ENCODE assay signal across 25 cellular contexts in the genomic region with DNA sequence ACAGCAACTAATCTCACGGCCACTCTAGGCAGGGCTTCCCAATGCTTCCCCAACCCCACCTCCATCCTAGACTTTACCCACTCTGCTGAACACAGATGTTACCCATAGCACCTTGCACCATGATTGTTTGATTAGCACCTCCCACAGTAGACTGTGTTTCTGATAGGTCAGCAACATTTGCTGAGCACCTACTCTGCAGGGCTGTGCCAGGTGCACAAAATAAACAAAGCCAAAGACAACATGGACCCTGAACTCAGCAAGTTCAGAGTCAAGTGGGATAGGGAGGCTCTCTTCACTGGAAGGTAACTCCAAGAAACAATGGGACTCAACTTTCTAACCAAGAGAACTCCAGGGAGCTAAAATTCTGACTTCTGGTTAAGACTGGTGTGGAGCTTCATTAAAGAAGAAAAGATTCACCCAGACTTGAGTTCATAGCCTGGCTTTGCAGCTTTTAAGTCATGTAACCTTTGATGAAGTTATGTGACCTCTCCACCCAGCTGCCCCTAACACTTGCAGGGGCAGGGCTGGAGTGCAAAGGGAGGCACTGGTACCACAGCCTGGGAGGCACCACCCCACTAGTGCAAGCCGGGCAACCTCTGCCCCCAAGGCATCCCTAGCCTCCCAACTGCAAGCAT. TPM values are rescaled to one million over a fixed set of nuclear protein-coding genes. Genes with fewer than 3 reads are reported as not detected.
DNase-seq lines count a peak whose midpoint lies in the region; ATAC-seq and TF ChIP-seq lines count a peak whose summit lies in the region.
"Had no signal": no experiment of that assay in that cellular context is flagged by ENCODE, and none has a peak within 500 bp of the region (broad histone marks: within the 10 kb centered on the region; RNA-seq: fewer than 3 reads in every experiment).

No MANE protein-coding gene starts in this region.

- H2AK5ac ChIP-seq in neuronal stem cell (ENCODE audit: low read depth, low read length) (no peak overlapping the region), mesendoderm (ENCODE audit: low read length) (no peak overlapping the region)

- H2BK120ac ChIP-seq in neuronal stem cell (ENCODE audit: low read depth, low read length) (no peak overlapping the region), mesendoderm (ENCODE audit: low read depth, low read length) (no peak overlapping the region)

- H3K27me3 Mint-ChIP-seq in Caco-2 (ENCODE audit: insufficient read depth, unreplicated experiment), result peaks cover 1% of the 10 kb centered on the region

- H2BK5ac ChIP-seq in neuronal stem cell (ENCODE audit: low read length) (no peak overlapping the region), mesendoderm (ENCODE audit: low read length) (no peak overlapping the region)

- H3K36me3 Mint-ChIP-seq in Caco-2 (ENCODE audit: insufficient read depth, unreplicated experiment), result no peaks in the 10 kb centered on the region
- H3K36me3 Mint-ChIP-seq: activated naive CD4-positive, alpha-beta T cell treated with anti-CD3 and anti-CD28 coated beads, Interleukin-2, amount 10 ng/mL, durations not matched to agents 7 days and 5 days had no signal

- H3K9me3 ChIP-seq in Caco-2 (no peaks in the 10 kb centered on the region), body of pancreas (no peaks in the 10 kb centered on the region), neuronal stem cell (replicated peaks in 1 of 2; ENCODE audit: control insufficient read depth in 2 of 2, insufficient read depth in 1 of 2, low read depth in 1 of 2, low read length in 2 of 2) (no peaks in the 10 kb centered on the region)
- H3K9me3 ChIP-seq: SJSA1, upper lobe of left lung had no signal

- intact Hi-C loops in Caco-2 (cut with micrococcal nuclease; ENCODE audit: unreplicated experiment) (loop anchor here (1.0 kb wide), 1 partner anchor 19 kb away; no protein-coding TSS in a partner anchor), body of pancreas (cut with DNase I) (no loop called here)

- no peaks in the 10 kb centered on the region for H3K9me3 Mint-ChIP-seq in Caco-2 (ENCODE audit: unreplicated experiment)
- H3K9me3 Mint-ChIP-seq: activated B cell treated with CpG ODN at 0.5 μM for 24 hours; activated naive CD4-positive, alpha-beta T cell treated with anti-CD3 and anti-CD28 coated beads, Interleukin-2, amount 10 ng/mL, durations not matched to agents 7 days and 5 days; neural crest cell; stimulated activated effector memory CD8-positive, alpha-beta T cell treated with anti-CD3 and anti-CD28 coated beads, Interleukin-12 subunit alpha, Interleukin-12 subunit beta, amount 100 ng/mL, for 72 hours had no signal

- H2AFZ ChIP-seq in neuronal stem cell (ENCODE audit: low read length), result no peak overlapping the region

- H4K8ac ChIP-seq in neuronal stem cell (ENCODE audit: low read depth, low read length) (no peak overlapping the region), mesendoderm (ENCODE audit: low read depth, low read length) (no peak overlapping the region)

- WGBS in body of pancreas, 2 donors, result 54 to 62% methylated on average over 2 of the region's 2 CpGs
- WGBS in neuronal stem cell (ENCODE audit: extremely low coverage in 2 of 2, insufficient read length in 2 of 2, insufficient replicate concordance in 1 of 2), 2 donors, result no CpG with 5 or more reads among the region's 2 CpGs
- no CpG with 5 or more reads among the region's 2 CpGs for WGBS in mesendoderm (ENCODE audit: extremely low coverage, insufficient coverage, low lambda C conversion rate)

- H2BK12ac ChIP-seq in neuronal stem cell (ENCODE audit: low read length), result no peak overlapping the region

- no peak for TF ChIP-seq POLR2A in body of pancreas (IDR thresholded peaks at IDR 0.05)

- TF ChIP-seq CTCF in Caco-2 (IDR thresholded peaks at IDR 0.05; ENCODE audit: insufficient read depth in 1 of 2, low read depth in 1 of 2, low read length in 1 of 2, severe bottlenecking in 1 of 2, unreplicated experiment in 1 of 2) (no peak), body of pancreas (IDR thresholded peaks at IDR 0.05) (no peak)

- H2BK15ac ChIP-seq in neuronal stem cell (ENCODE audit: low read length) (no peak overlapping the region), mesendoderm (replicated peaks; ENCODE audit: low read depth) (no peak overlapping the region)

- H4K5ac ChIP-seq in mesendoderm (ENCODE audit: low read length), result no peak overlapping the region

- peaks cover 18% of the 10 kb centered on the region for H3K4me1 ChIP-seq in Caco-2
- H3K4me1 ChIP-seq in body of pancreas, result peaks cover 32% of the 10 kb centered on the region
- peaks cover 3 to 6% of the 10 kb centered on the region in 2 donors for H3K4me1 ChIP-seq in neuronal stem cell (ENCODE audit: control insufficient read depth in 2 of 2, insufficient read depth in 1 of 2, low read depth in 1 of 2, low read length in 2 of 2)
- peaks cover 2% of the 10 kb centered on the region for H3K4me1 ChIP-seq in mesendoderm (ENCODE audit: control insufficient read depth, low read depth, low read length)

- no peaks in the 10 kb centered on the region for H3K36me3 ChIP-seq in Caco-2 (ENCODE audit: control insufficient read depth, insufficient read depth, low read length)
- H3K36me3 ChIP-seq in body of pancreas (replicated peaks in 1 of 2; ENCODE audit: insufficient read depth in 1 of 2, low read depth in 2 of 2), result no peaks in the 10 kb centered on the region
- no peaks in the 10 kb centered on the region for H3K36me3 ChIP-seq in neuronal stem cell (replicated peaks in 1 of 2; ENCODE audit: control insufficient read depth in 2 of 2, insufficient read depth in 2 of 2, low read length in 2 of 2)
- no peaks in the 10 kb centered on the region for H3K36me3 ChIP-seq in mesendoderm (ENCODE audit: control insufficient read depth, insufficient read depth, low read length)
- H3K36me3 ChIP-seq: SJSA1, upper lobe of left lung had no signal

- no peak overlapping the region for H3K56ac ChIP-seq in mesendoderm (ENCODE audit: low read length)

- H3K4me3 Mint-ChIP-seq in Caco-2 (ENCODE audit: unreplicated experiment), result peak overlapping the region; percentile 1
- H3K4me3 Mint-ChIP-seq: activated B cell treated with CpG ODN at 0.5 μM for 24 hours; activated naive CD4-positive, alpha-beta T cell treated with anti-CD3 and anti-CD28 coated beads, Interleukin-2, amount 10 ng/mL, durations not matched to agents 7 days and 5 days; CD14-positive monocyte; neural crest cell; stimulated activated effector memory CD8-positive, alpha-beta T cell treated with anti-CD3 and anti-CD28 coated beads, Interleukin-12 subunit alpha, Interleukin-12 subunit beta, amount 100 ng/mL, for 72 hours had no signal

- no peak overlapping the region for H3K23ac ChIP-seq in neuronal stem cell (ENCODE audit: low read depth, low read length, poor library complexity)
- no peak overlapping the region for H3K23ac ChIP-seq in mesendoderm (ENCODE audit: low read length)

- H3K79me2 ChIP-seq in mesendoderm (ENCODE audit: control insufficient read depth, insufficient read depth, low read length), result no peaks in the 10 kb centered on the region

- H3K4ac ChIP-seq in neuronal stem cell (ENCODE audit: low read length) (no peak overlapping the region), mesendoderm (ENCODE audit: low read depth, low read length) (no peak overlapping the region)

- H3K27ac Mint-ChIP-seq in Caco-2 (ENCODE audit: unreplicated experiment), result no peak overlapping the region
- H3K27ac Mint-ChIP-seq: activated B cell treated with CpG ODN at 0.5 μM for 24 hours; activated naive CD4-positive, alpha-beta T cell treated with anti-CD3 and anti-CD28 coated beads, Interleukin-2, amount 10 ng/mL, durations not matched to agents 7 days and 5 days; stimulated activated effector memory CD8-positive, alpha-beta T cell treated with anti-CD3 and anti-CD28 coated beads, Interleukin-12 subunit alpha, Interleukin-12 subunit beta, amount 100 ng/mL, for 72 hours had no signal

- no peak overlapping the region for H3K14ac ChIP-seq in neuronal stem cell (ENCODE audit: low read length)

- H3K9ac ChIP-seq in neuronal stem cell (ENCODE audit: low read depth, low read length, poor library complexity) (no peak overlapping the region), mesendoderm (ENCODE audit: low read length) (no peak overlapping the region)

- DNase-seq in Caco-2 (no peak), HuH-7 (ENCODE audit: low spot score) (peak; percentile 95), body of pancreas (peak in 3 of 4 donors; percentile 46 to 67 (median 56)), neuronal stem cell (ENCODE audit: low spot score) (no peak), mesendoderm (no peak)
- DNase-seq: activated B cell treated with CpG ODN at 0.5 μM for 24 hours; activated naive CD4-positive, alpha-beta T cell treated with anti-CD3 and anti-CD28 coated beads, Interleukin-2, amount 10 ng/mL, durations not matched to agents 7 days and 5 days; amniotic stem cell; effector memory CD4-positive, alpha-beta T cell; kidney; NCI-H1092; NCI-H2081 treated with DMSO at 0.1 percent for 48 hours; NCI-H446 treated with DMSO at 0.1 percent for 48 hours; right cardiac atrium; stimulated activated CD4-positive, alpha-beta T cell treated with anti-CD3 and anti-CD28 coated beads, Interleukin-12 subunit alpha, Interleukin-12 subunit beta, amount 100 ng/mL, for 4 hours; stimulated activated CD4-positive, alpha-beta T cell treated with anti-CD3 and anti-CD28 coated beads, Interleukin-4, amount 100 ng/mL, for 24 hours; substantia nigra; upper lobe of left lung had no signal

- CTCF ChIA-PET in Caco-2 (lab: Charles Lee), result interaction anchor here (0.6 to 0.9 kb wide), 2 partner anchors 50 to 188 kb away, joined by 3 to 5 read pairs; no protein-coding TSS in a partner anchor

- H3K4me3 ChIP-seq in Caco-2 (ENCODE audit: low read depth, low read length), result no peak overlapping the region
- H3K4me3 ChIP-seq in body of pancreas, result no peak overlapping the region
- no peak overlapping the region for H3K4me3 ChIP-seq in neuronal stem cell (ENCODE audit: low read length in 2 of 2)
- no peak overlapping the region for H3K4me3 ChIP-seq in mesendoderm (ENCODE audit: low read length)
- H3K4me3 ChIP-seq: SJSA1, upper lobe of left lung had no signal

- H3K27me3 ChIP-seq in Caco-2 (replicated peaks; ENCODE audit: control insufficient read depth, insufficient read depth, low read length) (no peaks in the 10 kb centered on the region), body of pancreas (no peaks in the 10 kb centered on the region), neuronal stem cell (ENCODE audit: control insufficient read depth in 3 of 3, insufficient read depth in 3 of 3, low read depth in 1 of 3, low read length in 3 of 3) (peaks cover 9 to 65% (median 20%) of the 10 kb centered on the region in 3 experiments), mesendoderm (ENCODE audit: insufficient read depth, low read length, poor library complexity) (no peaks in the 10 kb centered on the region)

- H3K18ac ChIP-seq in neuronal stem cell (ENCODE audit: low read length) (peak overlapping the region; percentile 48), mesendoderm (ENCODE audit: low read length) (no peak overlapping the region)

- H4K91ac ChIP-seq in neuronal stem cell (ENCODE audit: low read depth, low read length, poor library complexity), result no peak overlapping the region

- BruUV-seq in Caco-2 (replicated peaks; lab: Mats Ljungman, UMichigan), result no TSS peak

- POLR2A ChIA-PET in Caco-2 (lab: Charles Lee), result interaction anchor here (0.6 kb wide), 1 partner anchor 93 kb away, joined by 3 read pairs; no protein-coding TSS in a partner anchor

- H3K4me2 ChIP-seq in neuronal stem cell (ENCODE audit: insufficient read depth, low read length, poor library complexity, severe bottlenecking) (no peak overlapping the region), mesendoderm (ENCODE audit: low read length) (no peak overlapping the region)

- H3K27ac ChIP-seq in body of pancreas, result no peak overlapping the region
- no peak overlapping the region for H3K27ac ChIP-seq in neuronal stem cell (replicated peaks; ENCODE audit: low read length)
- H3K27ac ChIP-seq in mesendoderm (ENCODE audit: low read depth, low read length), result no peak overlapping the region
- H3K27ac ChIP-seq: HL-60, SJSA1, upper lobe of left lung had no signal

- H3K79me1 ChIP-seq in neuronal stem cell (ENCODE audit: low read depth, low read length), result no peaks in the 10 kb centered on the region
- no peaks in the 10 kb centered on the region for H3K79me1 ChIP-seq in mesendoderm (ENCODE audit: low read length)

- ATAC-seq in body of pancreas (peak; percentile 73), GM21825 (IDR thresholded peaks at IDR 0.05; ENCODE audit: unreplicated experiment) (no peak), HG02840 (IDR thresholded peaks at IDR 0.05; ENCODE audit: low FRiP score, unreplicated experiment) (no peak)
- ATAC-seq: right cardiac atrium; stimulated activated effector memory CD8-positive, alpha-beta T cell treated with anti-CD3 and anti-CD28 coated beads, Interleukin-12 subunit alpha, Interleukin-12 subunit beta, amount 100 ng/mL, for 72 hours had no signal

- peaks cover 9% of the 10 kb centered on the region for H3K4me1 Mint-ChIP-seq in Caco-2 (ENCODE audit: low read depth, unreplicated experiment)

RNA-seq across cellular contexts. Expression of a gene that starts 6.7 kb away (rescaled TPM):
- total RNA-seq in Caco-2 (2022) (5.5 and 5.6 TPM in 2 replicates), body of pancreas (1 to 10 TPM in 1 of 2 donors, under 1 TPM in 1; 0.99 to 3.4 TPM)
- 6.6 TPM for polyA plus RNA-seq in neuronal stem cell (2013, experiment 1 of 2)
- 6.8 TPM for polyA plus RNA-seq in neuronal stem cell (2013, experiment 2 of 2)
- 4.2 TPM for polyA plus RNA-seq in mesendoderm (2013, experiment 1 of 2)
- polyA plus RNA-seq in mesendoderm (2013, experiment 2 of 2), result 4.5 TPM
- total RNA-seq: SJSA1 had no signal

RNA-seq across cellular contexts. Expression of a gene that starts 26.7 kb away (rescaled TPM):
- total RNA-seq in Caco-2 (2022) (not detected in 2 replicates), body of pancreas (10 to 100 TPM; 23.1 to 30.0 TPM)
- polyA plus RNA-seq in neuronal stem cell (2013, experiment 1 of 2), result 9.6 TPM
- 9.1 TPM for polyA plus RNA-seq in neuronal stem cell (2013, experiment 2 of 2)
- 28.3 TPM for polyA plus RNA-seq in mesendoderm (2013, experiment 1 of 2)
- polyA plus RNA-seq in mesendoderm (2013, experiment 2 of 2), result 29.2 TPM

Comparison
In these comparisons a context has a peak if more than half of its experiments do, and no peak if none do; other contexts are left out.
1. DNase-seq: peak in HuH-7 (single experiment) and body of pancreas (3 of 4); none in Caco-2 (0 of 2), neuronal stem cell (single experiment) and mesendoderm (single experiment).
2. RNA of a gene that starts 26.7 kb away (total RNA-seq): 23.1 to 30.0 TPM in body of pancreas; not detected in Caco-2; every median in the first group is over 10 times any median in the second.